Comparison of ENCODE assay signal across 14 cellular contexts in genomic region chr5:16135506-16135905, GRCh38. TPM values are rescaled to one million over a fixed set of nuclear protein-coding genes. Genes with fewer than 3 reads are reported as not detected.
A peak's percentile ranks its signal among the peaks of the same experiment; 100 is the strongest.
DNase-seq lines count a peak whose midpoint lies in the region; ATAC-seq and TF ChIP-seq lines count a peak whose summit lies in the region.
"Had no signal": no experiment of that assay in that cellular context is flagged by ENCODE, and none has a peak within 500 bp of the region (broad histone marks: within the 10 kb centered on the region; RNA-seq: fewer than 3 reads in every experiment).

No MANE protein-coding gene starts in this region.

- ATAC-seq in HG03460 (IDR thresholded peaks at IDR 0.05; ENCODE audit: unreplicated experiment) = no peak
- ATAC-seq in HG03378 (IDR thresholded peaks at IDR 0.05; ENCODE audit: unreplicated experiment) = no peak
- ATAC-seq: HepG2 had no signal

- H3K27me3 ChIP-seq in BE2C = no peaks in the 10 kb centered on the region

- H3K4me1 ChIP-seq in BE2C = peaks cover 44% of the 10 kb centered on the region

- H3K4me3 ChIP-seq in BE2C (ENCODE audit: low read depth, low read length) (peak overlapping the region; percentile 6; the same call in 1 of the 2 replicates), choroid plexus epithelial cell (ENCODE audit: low read depth, low read length) (no peak overlapping the region)
- H3K4me3 ChIP-seq: GM23248 had no signal

- H3K36me3 ChIP-seq in BE2C = peaks cover 10% of the 10 kb centered on the region; the same call in 1 of the 2 replicates

- H3K9me3 ChIP-seq in BE2C = peaks cover 8% of the 10 kb centered on the region

- TF ChIP-seq CTCF in BE2C (IDR thresholded peaks at IDR 0.05; ENCODE audit: low read depth, low read length) (no peak), choroid plexus epithelial cell (conservative IDR thresholded peaks at IDR 0.05; ENCODE audit: low read depth, low read length) (no peak)

- peak; percentile 46 for DNase-seq in NCI-H510A treated with DMSO at 0.1 percent for 48 hours (lab: John Stamatoyannopoulos, UW)
- DNase-seq in NCI-H510A (lab: John Stamatoyannopoulos, UW) = no peak
- DNase-seq in BE2C = no peak
- peak; percentile 88 for DNase-seq in HCEC 1CT
- DNase-seq in choroid plexus epithelial cell (ENCODE audit: low read depth) = peak; percentile 3
- DNase-seq: ACHN; C1 segment of cervical spinal cord; CD4-positive, alpha-beta T cell; DND-41; GM23248; H7 had no signal

RNA-seq across cellular contexts. Expression of gene MARCHF11, which starts 44.1 kb away (rescaled TPM):
- 72.6 TPM for polyA plus RNA-seq in BE2C (2012; ENCODE audit: insufficient read depth, insufficient read length, low read depth)
- polyA plus RNA-seq: GM23248, HepG2 had no signal

Comparison
In these comparisons a context has a peak if more than half of its experiments do, and no peak if none do; other contexts are left out.
1. DNase-seq: peak in NCI-H510A treated with DMSO at 0.1 percent for 48 hours (single experiment), HCEC 1CT (single experiment) and choroid plexus epithelial cell (single experiment); none in NCI-H510A (single experiment) and BE2C (single experiment).